Comparison of ENCODE assay signal across 28 cellular contexts in the genomic region with DNA sequence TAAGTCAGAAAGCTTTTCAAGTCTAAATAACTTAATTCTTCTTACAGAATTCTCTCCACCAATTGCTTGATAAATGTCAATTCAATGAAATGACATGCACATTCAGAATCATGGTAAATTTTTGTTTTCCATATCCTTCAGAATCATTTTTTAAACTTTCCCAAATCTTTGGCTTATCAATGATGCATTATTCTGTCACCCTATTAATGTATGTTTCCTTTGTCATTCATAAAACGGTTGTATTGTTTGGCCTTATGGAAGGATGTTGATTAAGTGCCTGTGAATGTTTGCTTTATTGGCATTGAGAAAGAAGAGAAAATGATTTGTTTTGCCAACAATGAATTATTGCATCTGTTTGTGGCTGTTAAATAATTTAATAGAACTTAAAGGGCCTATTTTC.
"Had no signal": no experiment of that assay in that cellular context is flagged by ENCODE, and none has a peak within 500 bp of the region (broad histone marks: within the 10 kb centered on the region; RNA-seq: fewer than 3 reads in every experiment).

No MANE protein-coding gene starts in this region.

- H3K9me3 Mint-ChIP-seq: dendritic cell treated with granulocyte-macrophage colony-stimulating factor and Interleukin-4, amounts not matched to agents 40 ng/mL and 50 ng/mL, for 4 days; effector memory CD8-positive, alpha-beta T cell; endodermal cell had no signal

- H3K4me3 Mint-ChIP-seq: dendritic cell treated with granulocyte-macrophage colony-stimulating factor and Interleukin-4, amounts not matched to agents 40 ng/mL and 50 ng/mL, for 4 days; effector memory CD8-positive, alpha-beta T cell; endodermal cell had no signal

- H3K4me2 ChIP-seq: hepatocyte had no signal

- H3K36me3 ChIP-seq: colonic mucosa, esophagus muscularis mucosa, esophagus squamous epithelium, gastrocnemius medialis, gastroesophageal sphincter, heart left ventricle, heart right ventricle had no signal

- H3K27ac Mint-ChIP-seq: dendritic cell treated with granulocyte-macrophage colony-stimulating factor and Interleukin-4, amounts not matched to agents 40 ng/mL and 50 ng/mL, for 4 days; effector memory CD8-positive, alpha-beta T cell; endodermal cell had no signal

- H3K27me3 ChIP-seq: colonic mucosa, dorsolateral prefrontal cortex, esophagus muscularis mucosa, esophagus squamous epithelium, foreskin keratinocyte, gastrocnemius medialis, gastroesophageal sphincter, heart left ventricle, heart right ventricle had no signal

- H3K4me1 ChIP-seq: colonic mucosa, esophagus squamous epithelium, foreskin keratinocyte had no signal

- H3K4me3 ChIP-seq: colonic mucosa, coronary artery, dorsolateral prefrontal cortex, esophagus muscularis mucosa, esophagus squamous epithelium, gastrocnemius medialis, gastroesophageal sphincter, heart left ventricle, heart right ventricle, hepatocyte had no signal

- H3K79me2 ChIP-seq: hepatocyte had no signal

- H3K27ac ChIP-seq: colonic mucosa, coronary artery, epithelial cell of prostate, esophagus muscularis mucosa, esophagus squamous epithelium, foreskin keratinocyte, gastrocnemius medialis, gastroesophageal sphincter, hepatocyte had no signal

- DNase-seq: colonic mucosa; cortex of kidney; dermis blood vessel endothelial cell; dorsolateral prefrontal cortex; effector CD4-positive, alpha-beta T cell; effector CD8-positive, alpha-beta T cell; effector memory CD4-positive, alpha-beta T cell; effector memory CD8-positive, alpha-beta T cell; endodermal cell; erythroblast; esophagus squamous epithelium; foreskin fibroblast; foreskin keratinocyte; gastrocnemius medialis; glutamatergic neuron; head of caudate nucleus; heart left ventricle; heart right ventricle; hippocampal formation had no signal

- FAIRE-seq: colon, endometrium had no signal

- H3K27me3 Mint-ChIP-seq: dendritic cell treated with granulocyte-macrophage colony-stimulating factor and Interleukin-4, amounts not matched to agents 40 ng/mL and 50 ng/mL, for 4 days; effector memory CD8-positive, alpha-beta T cell had no signal

- ATAC-seq: effector memory CD8-positive, alpha-beta T cell; esophagus mucosa; foreskin keratinocyte; gastrocnemius medialis; gastroesophageal sphincter; heart left ventricle; heart right ventricle had no signal

- H2AFZ ChIP-seq: hepatocyte had no signal

- H3K9me3 ChIP-seq: colonic mucosa, esophagus muscularis mucosa, esophagus squamous epithelium, gastrocnemius medialis, gastroesophageal sphincter, heart left ventricle, heart right ventricle had no signal
